In genomic region chr13:46079770-46080169, GRCh38 we compare ENCODE assay signal across 25 cellular contexts. TPM values are rescaled to one million over a fixed set of nuclear protein-coding genes. Genes with fewer than 3 reads are reported as not detected.
"Had no signal": no experiment of that assay in that cellular context is flagged by ENCODE, and none has a peak within 500 bp of the region (broad histone marks: within the 10 kb centered on the region; RNA-seq: fewer than 3 reads in every experiment).

No MANE protein-coding gene starts in this region.

- FAIRE-seq: astrocyte had no signal

- DNase-seq: activated CD4-positive, alpha-beta T cell treated with anti-CD3 and anti-CD28 coated beads, Interleukin-2, amount 10 ng/mL, durations not matched to agents 7 days and 5 days; activated gamma-delta T cell treated with Interleukin-2 at 50 U/mL for 16 hours; adrenal gland; effector CD4-positive, alpha-beta T cell; heart left ventricle; left ventricle myocardium superior; occipital lobe; retina; stimulated activated CD4-positive, alpha-beta T cell treated with anti-CD3 and anti-CD28 coated beads, Interleukin-2, amount 100 ng/mL, for 24 hours; T-helper 1 cell; T1000; upper lobe of left lung had no signal

- H3K27me3 ChIP-seq: adrenal gland, breast epithelium, gastroesophageal sphincter, heart left ventricle, upper lobe of left lung had no signal

- H3K4me3 ChIP-seq: adrenal gland, breast epithelium, gastroesophageal sphincter, heart left ventricle, thoracic aorta, upper lobe of left lung had no signal

- ATAC-seq: esophagus mucosa, gastroesophageal sphincter, heart left ventricle, left ventricle myocardium superior had no signal

- H3K9me3 Mint-ChIP-seq: activated CD4-positive, alpha-beta T cell treated with anti-CD3 and anti-CD28 coated beads, Interleukin-2, amount 10 ng/mL, durations not matched to agents 7 days and 5 days; activated naive CD4-positive, alpha-beta T cell treated with anti-CD3 and anti-CD28 coated beads, Interleukin-2, amount 50 U/mL, for 72 hours had no signal

- H3K9me3 ChIP-seq: adrenal gland, breast epithelium, gastroesophageal sphincter, heart left ventricle, thoracic aorta, upper lobe of left lung had no signal

- H3K36me3 Mint-ChIP-seq: activated naive CD4-positive, alpha-beta T cell treated with anti-CD3 and anti-CD28 coated beads, Interleukin-2, amount 50 U/mL, for 72 hours had no signal

- H3K27ac Mint-ChIP-seq: activated CD4-positive, alpha-beta T cell treated with anti-CD3 and anti-CD28 coated beads, Interleukin-2, amount 10 ng/mL, durations not matched to agents 7 days and 5 days; stimulated activated naive CD8-positive, alpha-beta T cell treated with anti-CD3 and anti-CD28 coated beads, Interleukin-15, Interleukin-2, amounts not matched to agents 100 ng/mL and 50 ng/mL, for 24 hours had no signal

- H3K4me3 Mint-ChIP-seq: activated CD4-positive, alpha-beta T cell treated with anti-CD3 and anti-CD28 coated beads, Interleukin-2, amount 10 ng/mL, durations not matched to agents 7 days and 5 days; stimulated activated naive CD8-positive, alpha-beta T cell treated with anti-CD3 and anti-CD28 coated beads, Interleukin-15, Interleukin-2, amounts not matched to agents 100 ng/mL and 50 ng/mL, for 24 hours had no signal

- H3K4me1 ChIP-seq: adrenal gland, breast epithelium, gastroesophageal sphincter, heart left ventricle, upper lobe of left lung had no signal

- H3K36me3 ChIP-seq: adrenal gland, breast epithelium, gastroesophageal sphincter, heart left ventricle, thoracic aorta, upper lobe of left lung had no signal

- H3K27ac ChIP-seq: adrenal gland, breast epithelium, gastroesophageal sphincter, heart left ventricle, thoracic aorta, upper lobe of left lung had no signal

RNA-seq across cellular contexts. Expression of gene CPB2, which starts 25.1 kb away (rescaled TPM):
- total RNA-seq: activated CD4-positive, alpha-beta T cell treated with anti-CD3 and anti-CD28 coated beads, Interleukin-2, amount 10 ng/mL, durations not matched to agents 7 days and 5 days; activated CD8-positive, alpha-beta memory T cell treated with anti-CD3 and anti-CD28 coated beads for 36 hours; activated naive CD4-positive, alpha-beta T cell treated with anti-CD3 and anti-CD28 coated beads, Interleukin-2, amount 50 U/mL, for 72 hours; astrocyte; breast epithelium; cerebellum; esophagus mucosa; gastroesophageal sphincter; heart left ventricle; kidney epithelial cell; left ventricle myocardium superior; myocyte; occipital lobe; posterior vena cava; skeletal muscle tissue; thoracic aorta had no signal
